In the genomic region with DNA sequence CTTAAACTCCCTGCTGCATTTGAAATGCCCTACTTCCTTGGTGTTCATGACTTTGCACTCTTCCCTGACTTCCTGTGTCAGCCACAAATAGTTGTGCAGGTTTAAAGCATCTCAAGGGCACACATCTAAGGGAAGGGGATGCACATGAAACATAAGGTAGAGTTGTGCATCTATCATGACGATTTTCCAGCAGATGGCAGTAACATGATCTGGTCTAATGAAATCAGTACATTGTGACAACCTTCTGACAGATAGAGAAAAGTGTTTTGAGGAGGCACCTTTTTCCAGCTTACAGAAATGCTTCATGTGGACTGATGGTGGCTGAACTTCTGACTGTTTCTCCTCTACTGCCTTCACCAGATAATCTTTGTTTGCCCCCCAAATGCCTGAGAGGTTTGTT, we compare ENCODE assay signal across 9 cellular contexts.
DNase-seq lines count a peak whose midpoint lies in the region; TF ChIP-seq lines count a peak whose summit lies in the region.
"Had no signal": no experiment of that assay in that cellular context is flagged by ENCODE, and none has a peak within 500 bp of the region (broad histone marks: within the 10 kb centered on the region; RNA-seq: fewer than 3 reads in every experiment).

No MANE protein-coding gene starts in this region.

- no peaks in the 10 kb centered on the region for H3K4me1 Mint-ChIP-seq in HFFc6 (ENCODE audit: low read depth)
- peaks cover 3% of the 10 kb centered on the region for H3K4me1 Mint-ChIP-seq in mesothelial cell of epicardium

- H3K4me3 ChIP-seq in AG04449 (ENCODE audit: low read depth, low read length): no peak overlapping the region
- H3K4me3 ChIP-seq in fibroblast of villous mesenchyme (ENCODE audit: low read depth, low read length): no peak overlapping the region
- H3K4me3 ChIP-seq in sigmoid colon: no peak overlapping the region
- no peak overlapping the region for H3K4me3 ChIP-seq in lower leg skin (ENCODE audit: low read depth, poor library complexity, severe bottlenecking)
- H3K4me3 ChIP-seq: spleen had no signal

- peaks cover 2% of the 10 kb centered on the region; the same call in 1 of the 2 replicates for H3K27me3 Mint-ChIP-seq in HFFc6 (ENCODE audit: insufficient read depth)
- H3K27me3 Mint-ChIP-seq in mesothelial cell of epicardium (ENCODE audit: low read depth): no peaks in the 10 kb centered on the region

- H3K4me3 Mint-ChIP-seq in HFFc6 (no peak overlapping the region), mesothelial cell of epicardium (no peak overlapping the region)

- H3K27ac Mint-ChIP-seq in HFFc6: no peak overlapping the region
- H3K27ac Mint-ChIP-seq in mesothelial cell of epicardium: no peak overlapping the region

- peak; percentile 37 for TF ChIP-seq CTCF in AG04449 (IDR thresholded peaks at IDR 0.05; ENCODE audit: insufficient read depth, low read length, missing control alignments)
- peak; percentile 70; the same call in 1 of the 2 replicates for TF ChIP-seq CTCF in HFFc6 (IDR thresholded peaks at IDR 0.05)
- TF ChIP-seq CTCF in fibroblast of villous mesenchyme (IDR thresholded peaks at IDR 0.05; ENCODE audit: insufficient read depth, low read depth, low read length): peak; percentile 32
- TF ChIP-seq CTCF in sigmoid colon (IDR thresholded peaks at IDR 0.05): no peak
- no peak for TF ChIP-seq CTCF in mesothelial cell of epicardium (IDR thresholded peaks at IDR 0.05; ENCODE audit: unreplicated experiment)
- no peak for TF ChIP-seq CTCF in lower leg skin (IDR thresholded peaks at IDR 0.05)

- H3K9me3 Mint-ChIP-seq in HFFc6: no peaks in the 10 kb centered on the region; the same call in 1 of the 2 replicates
- no peaks in the 10 kb centered on the region for H3K9me3 Mint-ChIP-seq in mesothelial cell of epicardium

- no peak overlapping the region for H3K27ac ChIP-seq in sigmoid colon
- H3K27ac ChIP-seq: spleen had no signal

- intact Hi-C loops in sigmoid colon (cut with DNase I) (no loop called here), lower leg skin (cut with DNase I; ENCODE audit: low total_unique reads) (no loop called here)

- H3K36me3 Mint-ChIP-seq in HFFc6 (ENCODE audit: low read depth) (no peaks in the 10 kb centered on the region), mesothelial cell of epicardium (no peaks in the 10 kb centered on the region)

- no peak for TF ChIP-seq EP300 in sigmoid colon (IDR thresholded peaks at IDR 0.05)

- DNase-seq in AG04449 (ENCODE audit: low read depth, low spot score) (no peak), HFFc6 (peak; percentile 27), RKO (ENCODE audit: low spot score) (peak; percentile 21), fibroblast of villous mesenchyme (ENCODE audit: low read depth) (no peak), sigmoid colon (no peak), mesothelial cell of epicardium (ENCODE audit: low spot score in 2 of 2, unreplicated experiment in 2 of 2) (no peak), lower leg skin (ENCODE audit: low spot score in 2 of 2) (no peak)
- DNase-seq in activated naive CD4-positive, alpha-beta T cell treated with Interleukin-2 at 50 U/mL for 16 hours: no peak
- DNase-seq: spleen had no signal

- H3K4me1 ChIP-seq in sigmoid colon: no peaks in the 10 kb centered on the region

- no peak for TF ChIP-seq POLR2A in sigmoid colon (IDR thresholded peaks at IDR 0.05)
- no peak for TF ChIP-seq POLR2A in lower leg skin (IDR thresholded peaks at IDR 0.05)

- no peaks in the 10 kb centered on the region for H3K36me3 ChIP-seq in sigmoid colon
- H3K36me3 ChIP-seq: spleen had no signal

- H3K27me3 ChIP-seq in sigmoid colon: no peaks in the 10 kb centered on the region
- H3K27me3 ChIP-seq: spleen had no signal

- 5 to 11% methylated on average over 1 of the region's 1 CpG for WGBS in sigmoid colon, 2 donors
- 15 to 17% methylated on average over 1 of the region's 1 CpG for WGBS in lower leg skin, 2 donors

- CTCF ChIA-PET in AG04449 (lab: Yijun Ruan, JAX): interaction anchor here (0.7 to 13.9 kb wide), 5 partner anchors 65 to 85 kb away, joined by 3 to 256 read pairs (median 6); no protein-coding TSS in a partner anchor

- POLR2A ChIA-PET in AG04449 (lab: Yijun Ruan, JAX): no interaction called here

- H3K9me3 ChIP-seq in sigmoid colon: no peaks in the 10 kb centered on the region
- H3K9me3 ChIP-seq: spleen had no signal

Comparison
In these comparisons a context has a peak if more than half of its experiments do, and no peak if none do; other contexts are left out.
1. DNase-seq: peak in HFFc6 (single experiment) and RKO (single experiment); none in AG04449 (single experiment), fibroblast of villous mesenchyme (single experiment), sigmoid colon (single experiment), mesothelial cell of epicardium (0 of 2), activated naive CD4-positive, alpha-beta T cell treated with Interleukin-2 at 50 U/mL for 16 hours (single experiment) and lower leg skin (0 of 2).
2. CTCF ChIP-seq: peak in AG04449 (single experiment), HFFc6 (single experiment) and fibroblast of villous mesenchyme (single experiment); none in sigmoid colon (0 of 4), mesothelial cell of epicardium (single experiment) and lower leg skin (0 of 3).